Comparison of ENCODE assay signal across 8 cellular contexts in genomic region chr12:56487448-56488040, GRCh38. TPM values are rescaled to one million over a fixed set of nuclear protein-coding genes. Genes with fewer than 3 reads are reported as not detected.
DNase-seq lines count a peak whose midpoint lies in the region; ATAC-seq and TF ChIP-seq lines count a peak whose summit lies in the region.

No MANE protein-coding gene starts in this region.

- H3K27ac ChIP-seq in urinary bladder (ENCODE audit: low read depth) = no peak overlapping the region

- DNase-seq in AG09309 (ENCODE audit: low read depth) (no peak), activated B cell treated with CpG ODN at 0.5 μM for 24 hours (no peak), epithelial cell of proximal tubule (ENCODE audit: low read depth) (no peak), myocyte (ENCODE audit: low read depth) (peak; percentile 3), HCEC 1CT (no peak)

- intact Hi-C loops in activated B cell treated with CpG ODN at 0.5 μM for 24 hours (cut with micrococcal nuclease) = no loop called here

- peaks cover 17% of the 10 kb centered on the region for H3K4me1 Mint-ChIP-seq in activated B cell treated with CpG ODN at 0.5 μM for 24 hours

- POLR2A ChIA-PET in activated B cell treated with CpG ODN at 0.5 μM for 24 hours (lab: Charles Lee) = interaction anchor here (0.6 to 2.5 kb wide), 8 partner anchors 13 to 358 kb away, joined by 3 to 10 read pairs (median 6); partner anchors contain the start of genes CNPY2 and TIMELESS

- peaks cover 3% of the 10 kb centered on the region for H3K36me3 Mint-ChIP-seq in activated B cell treated with CpG ODN at 0.5 μM for 24 hours (ENCODE audit: low read depth)

- no peaks in the 10 kb centered on the region for H3K9me3 Mint-ChIP-seq in activated B cell treated with CpG ODN at 0.5 μM for 24 hours

- peaks cover 13% of the 10 kb centered on the region for H3K27me3 Mint-ChIP-seq in activated B cell treated with CpG ODN at 0.5 μM for 24 hours

- H3K4me3 Mint-ChIP-seq in activated B cell treated with CpG ODN at 0.5 μM for 24 hours = peak overlapping the region; percentile 92

- H3K4me1 ChIP-seq in urinary bladder (ENCODE audit: insufficient read depth) = peaks cover 2% of the 10 kb centered on the region

- WGBS in urinary bladder = 6% methylated on average over 44 of the region's 44 CpGs

- H3K4me3 ChIP-seq in AG09309 (ENCODE audit: control insufficient read depth, low read depth, low read length) (peak overlapping the region; percentile 46), epithelial cell of proximal tubule (ENCODE audit: low read depth, low read length) (peak overlapping the region; percentile 61), urinary bladder (ENCODE audit: low read depth, low read length) (peak overlapping the region; percentile 61)

- H3K36me3 ChIP-seq in urinary bladder (ENCODE audit: insufficient read depth) = no peaks in the 10 kb centered on the region

- CTCF ChIA-PET in activated B cell treated with CpG ODN at 0.5 μM for 24 hours (lab: Charles Lee) = interaction anchor here (1.0 to 1.8 kb wide), 2 partner anchors 14 to 265 kb away, joined by 4 read pairs; partner anchors contain the start of gene RNF41

- H3K27ac Mint-ChIP-seq in activated B cell treated with CpG ODN at 0.5 μM for 24 hours = peak overlapping the region; percentile 55

- ATAC-seq in GM18858 (IDR thresholded peaks at IDR 0.05; ENCODE audit: unreplicated experiment) = peak; percentile 26
- ATAC-seq in HG03521 (IDR thresholded peaks at IDR 0.05; ENCODE audit: unreplicated experiment) = peak; percentile 33
- peak; percentile 27 for ATAC-seq in activated B cell treated with CpG ODN at 0.5 μM for 24 hours (ENCODE audit: low read depth)

- TF ChIP-seq CTCF in AG09309 (IDR thresholded peaks at IDR 0.05; ENCODE audit: control insufficient read depth, insufficient read depth, low read depth, low read length, missing control alignments) (no peak), activated B cell treated with CpG ODN at 0.5 μM for 24 hours (IDR thresholded peaks at IDR 0.05) (no peak), epithelial cell of proximal tubule (conservative IDR thresholded peaks at IDR 0.05; ENCODE audit: low read depth, low read length) (no peak)

RNA-seq across cellular contexts. Expression of gene GLS2, which starts 0.4 kb away (rescaled TPM):
- total RNA-seq in activated B cell treated with CpG ODN at 0.5 μM for 24 hours = 2.6 and 3.5 TPM in 2 replicates
- total RNA-seq in epithelial cell of proximal tubule = 0.29 and 2.9 TPM in 2 replicates
- total RNA-seq in myocyte = not detected in 2 replicates
- polyA plus RNA-seq in myocyte (2012) = 0.26 TPM
- 0.79 TPM for total RNA-seq in urinary bladder
- 0.90 TPM for polyA plus RNA-seq in urinary bladder

RNA-seq across cellular contexts. Expression of gene SPRYD4, which starts 19.2 kb away (rescaled TPM):
- 5.8 and 7.5 TPM in 2 replicates for total RNA-seq in activated B cell treated with CpG ODN at 0.5 μM for 24 hours
- total RNA-seq in epithelial cell of proximal tubule = 1.6 and 2.1 TPM in 2 replicates
- 2.1 and 2.4 TPM in 2 replicates for total RNA-seq in myocyte
- 2.3 TPM for polyA plus RNA-seq in myocyte (2012)
- total RNA-seq in urinary bladder = 2.0 TPM
- polyA plus RNA-seq in urinary bladder = 2.4 TPM

RNA-seq across cellular contexts. Expression of gene MIP, which starts 33.1 kb away (rescaled TPM):
- total RNA-seq in activated B cell treated with CpG ODN at 0.5 μM for 24 hours (not detected in 2 replicates), epithelial cell of proximal tubule (not detected in 2 replicates), myocyte (0.24 TPM in 1 of 2 replicates, not detected in the other), urinary bladder (not detected)
- 0.08 TPM for polyA plus RNA-seq in myocyte (2012)
- not detected for polyA plus RNA-seq in urinary bladder

RNA-seq across cellular contexts. Expression of gene RBMS2, which starts 34.1 kb away (rescaled TPM):
- total RNA-seq in activated B cell treated with CpG ODN at 0.5 μM for 24 hours (2.7 and 3.4 TPM in 2 replicates), epithelial cell of proximal tubule (23.9 and 31.0 TPM in 2 replicates), myocyte (9.2 and 9.7 TPM in 2 replicates), urinary bladder (27.5 TPM)
- polyA plus RNA-seq in myocyte (2012) = 36.1 TPM
- polyA plus RNA-seq in urinary bladder = 11.2 TPM

RNA-seq across cellular contexts. Expression of gene TIMELESS, which starts 38.3 kb away (rescaled TPM):
- total RNA-seq in activated B cell treated with CpG ODN at 0.5 μM for 24 hours (31.8 and 35.0 TPM in 2 replicates), epithelial cell of proximal tubule (30.2 and 35.0 TPM in 2 replicates), myocyte (4.5 and 5.5 TPM in 2 replicates), urinary bladder (8.9 TPM)
- polyA plus RNA-seq in myocyte (2012) = 7.5 TPM
- 6.2 TPM for polyA plus RNA-seq in urinary bladder
